Comparison of ENCODE assay signal across 9 cellular contexts in the genomic region with DNA sequence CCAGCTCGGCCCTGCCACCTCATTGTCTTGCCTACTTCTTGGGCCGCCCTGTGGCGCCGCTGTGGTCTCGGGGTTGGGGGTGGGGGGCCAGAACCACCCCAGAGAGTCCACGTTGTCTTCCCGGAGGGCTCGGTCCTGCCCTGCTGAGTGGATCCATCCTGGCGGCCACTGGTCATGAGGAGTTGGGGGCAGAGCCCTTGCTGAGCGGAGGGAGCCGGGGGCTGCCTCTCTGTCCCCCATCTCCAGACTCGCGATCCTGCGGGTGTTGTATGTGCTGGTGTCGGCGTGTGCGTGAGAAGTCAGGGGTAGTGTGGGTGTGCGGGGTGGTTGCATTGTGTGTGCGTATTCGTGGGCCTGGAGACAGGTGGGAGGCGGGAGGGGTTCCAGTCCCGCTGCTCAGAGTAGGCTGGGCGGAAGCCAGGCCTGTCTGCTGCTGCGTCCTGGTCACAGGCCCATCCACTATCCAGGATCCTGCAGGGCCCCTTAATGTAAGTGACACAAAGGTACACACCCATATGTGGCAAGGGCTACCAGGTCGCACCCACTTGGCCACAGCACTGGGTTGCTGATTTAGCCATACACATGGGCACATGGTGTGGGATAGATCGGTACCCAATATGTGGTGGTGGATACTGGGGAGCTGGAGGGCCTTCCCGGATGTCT. TPM values are rescaled to one million over a fixed set of nuclear protein-coding genes. Genes with fewer than 3 reads are reported as not detected.
DNase-seq lines count a peak whose midpoint lies in the region; ATAC-seq lines count a peak whose summit lies in the region.
"Had no signal": no experiment of that assay in that cellular context is flagged by ENCODE, and none has a peak within 500 bp of the region (broad histone marks: within the 10 kb centered on the region; RNA-seq: fewer than 3 reads in every experiment).

No MANE protein-coding gene starts in this region.

- DNase-seq in H7 (no peak), adipocyte (ENCODE audit: low read depth) (no peak), T-helper 2 cell (no peak), MG63 (no peak)

- H3K36me3 ChIP-seq in H7 (replicated peaks; ENCODE audit: control insufficient read depth, insufficient read depth, low read length) (peaks cover 7% of the 10 kb centered on the region), adipocyte (ENCODE audit: control insufficient read depth, insufficient read depth, low read length, severe bottlenecking) (peaks cover 7% of the 10 kb centered on the region), iPS-15b (ENCODE audit: control insufficient read depth, insufficient read depth, low read length) (peaks cover 18% of the 10 kb centered on the region), MG63 (no peaks in the 10 kb centered on the region)

- H3K9me3 ChIP-seq in adipocyte (ENCODE audit: control insufficient read depth, low read length) (no peaks in the 10 kb centered on the region), iPS-15b (ENCODE audit: control insufficient read depth, insufficient read depth, low read length) (no peaks in the 10 kb centered on the region), MG63 (no peaks in the 10 kb centered on the region)

- H3K27ac ChIP-seq in skin epidermis = peak overlapping the region in 19 of 21 experiments; percentile 50 to 89 (median 84)
- H3K27ac ChIP-seq: SK-N-MC had no signal

- peaks cover 9% of the 10 kb centered on the region for H3K4me1 ChIP-seq in adipocyte (ENCODE audit: control insufficient read depth, insufficient read depth, low read length)
- no peaks in the 10 kb centered on the region for H3K4me1 ChIP-seq in iPS-15b (ENCODE audit: control insufficient read depth, insufficient read depth, low read length)

- no peaks in the 10 kb centered on the region for H3K27me3 ChIP-seq in H7 (ENCODE audit: control insufficient read depth, insufficient read depth, low read length)
- no peaks in the 10 kb centered on the region for H3K27me3 ChIP-seq in adipocyte (replicated peaks; ENCODE audit: control insufficient read depth, insufficient read depth, low read length)
- no peaks in the 10 kb centered on the region for H3K27me3 ChIP-seq in iPS-15b (ENCODE audit: control insufficient read depth, insufficient read depth, low read length)
- H3K27me3 ChIP-seq in MG63 = no peaks in the 10 kb centered on the region

- ATAC-seq in GM21360 (IDR thresholded peaks at IDR 0.05; ENCODE audit: unreplicated experiment) (no peak), GM18868 (IDR thresholded peaks at IDR 0.05; ENCODE audit: unreplicated experiment) (no peak)

- H3K9ac ChIP-seq in adipocyte (ENCODE audit: low read length) (peak overlapping the region; percentile 92), iPS-15b (ENCODE audit: low read depth, low read length) (peak overlapping the region; percentile 94)

- H3K4me3 ChIP-seq in H7 (ENCODE audit: insufficient read depth, low read depth, low read length) = peak overlapping the region; percentile 51
- peak overlapping the region; percentile 78 for H3K4me3 ChIP-seq in adipocyte (ENCODE audit: low read length)
- H3K4me3 ChIP-seq in iPS-15b (ENCODE audit: low read depth, low read length) = peak overlapping the region; percentile 79
- H3K4me3 ChIP-seq in skin epidermis = peak overlapping the region; percentile 27 to 48 (median 41)
- H3K4me3 ChIP-seq in MG63 = no peak overlapping the region
- H3K4me3 ChIP-seq: SK-N-MC had no signal

RNA-seq across cellular contexts. Expression of a gene that starts 30.7 kb away (rescaled TPM):
- total RNA-seq in H7 (2014; rRNA removed; shearing (Covaris generic)) = 51.6 and 65.4 TPM in 2 replicates
- total RNA-seq in MG63 (2014; rRNA removed; shearing (Covaris generic); ENCODE audit: low replicate concordance) = 0.99 and 4.8 TPM in 2 replicates

RNA-seq across cellular contexts. Expression of a gene that starts 33.6 kb away (rescaled TPM):
- 40.0 and 40.9 TPM in 2 replicates for total RNA-seq in H7 (2014; rRNA removed; shearing (Covaris generic))
- 12.0 and 13.7 TPM in 2 replicates for total RNA-seq in MG63 (2014; rRNA removed; shearing (Covaris generic); ENCODE audit: low replicate concordance)
